In the genomic region with DNA sequence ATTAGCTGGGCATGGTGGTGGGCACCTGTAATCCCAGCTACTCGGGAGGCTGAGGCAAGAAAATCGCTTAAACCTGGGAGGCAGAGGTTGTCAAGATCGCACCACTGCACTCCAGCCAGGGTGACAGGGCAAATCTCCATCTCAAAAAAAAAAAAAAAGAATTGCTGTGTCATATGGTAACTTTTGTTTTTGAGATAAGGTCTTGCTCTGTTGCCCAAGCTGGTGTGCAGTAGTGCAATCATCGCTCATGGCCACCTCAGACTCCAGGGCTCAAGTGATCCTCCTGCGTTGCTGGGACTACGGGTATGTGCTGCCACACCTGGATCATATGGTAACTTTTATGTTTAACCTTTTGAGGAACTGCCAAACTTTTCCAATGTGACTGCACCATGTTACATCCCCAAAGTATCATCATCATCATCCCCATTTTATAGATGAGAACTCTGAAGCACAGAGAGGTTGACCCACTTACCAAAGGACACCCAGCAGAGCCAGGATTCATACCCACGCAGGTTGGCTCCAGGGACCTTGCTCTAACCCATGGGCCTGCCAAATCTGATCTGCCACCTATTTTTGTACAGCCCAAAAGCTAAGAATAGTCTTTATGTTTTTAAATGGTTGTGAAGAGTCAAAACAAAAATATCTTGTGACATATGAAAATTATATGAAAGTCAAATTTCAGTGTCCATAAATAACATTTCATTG, we compare ENCODE assay signal across 1 cellular context.
A peak's percentile ranks its signal among the peaks of the same experiment; 100 is the strongest.
TF ChIP-seq lines count a peak whose summit lies in the region.

No MANE protein-coding gene starts in this region.

TF ChIP-seq in K562, 482 proteins besides CTCF, POLR2A, EP300 and RAD21 (continued from another document and continues in another):
- TF ChIP-seq, protein P1, sequence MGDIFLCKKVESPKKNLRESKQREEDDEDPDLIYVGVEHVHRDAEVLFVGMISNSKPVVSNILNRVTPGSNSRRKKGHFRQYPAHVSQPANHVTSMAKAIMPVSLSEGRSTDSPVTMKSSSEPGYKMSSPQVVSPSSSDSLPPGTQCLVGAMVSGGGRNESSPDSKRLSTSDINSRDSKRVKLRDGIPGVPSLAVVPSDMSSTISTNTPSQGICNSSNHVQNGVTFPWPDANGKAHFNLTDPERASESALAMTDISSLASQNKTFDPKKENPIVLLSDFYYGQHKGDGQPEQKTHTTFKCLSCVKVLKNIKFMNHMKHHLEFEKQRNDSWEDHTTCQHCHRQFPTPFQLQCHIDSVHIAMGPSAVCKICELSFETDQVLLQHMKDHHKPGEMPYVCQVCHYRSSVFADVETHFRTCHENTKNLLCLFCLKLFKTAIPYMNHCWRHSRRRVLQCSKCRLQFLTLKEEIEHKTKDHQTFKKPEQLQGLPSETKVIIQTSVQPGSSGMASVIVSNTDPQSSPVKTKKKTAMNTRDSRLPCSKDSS (IDR thresholded peaks at IDR 0.05; ENCODE audit: low read depth, partially characterized antibody) = no peak
- TF ChIP-seq, protein P2, sequence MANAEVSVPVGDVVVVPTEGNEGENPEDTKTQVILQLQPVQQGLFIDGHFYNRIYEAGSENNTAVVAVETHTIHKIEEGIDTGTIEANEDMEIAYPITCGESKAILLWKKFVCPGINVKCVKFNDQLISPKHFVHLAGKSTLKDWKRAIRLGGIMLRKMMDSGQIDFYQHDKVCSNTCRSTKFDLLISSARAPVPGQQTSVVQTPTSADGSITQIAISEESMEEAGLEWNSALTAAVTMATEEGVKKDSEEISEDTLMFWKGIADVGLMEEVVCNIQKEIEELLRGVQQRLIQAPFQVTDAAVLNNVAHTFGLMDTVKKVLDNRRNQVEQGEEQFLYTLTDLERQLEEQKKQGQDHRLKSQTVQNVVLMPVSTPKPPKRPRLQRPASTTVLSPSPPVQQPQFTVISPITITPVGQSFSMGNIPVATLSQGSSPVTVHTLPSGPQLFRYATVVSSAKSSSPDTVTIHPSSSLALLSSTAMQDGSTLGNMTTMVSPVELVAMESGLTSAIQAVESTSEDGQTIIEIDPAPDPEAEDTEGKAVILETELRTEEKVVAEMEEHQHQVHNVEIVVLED (CRISPR knock-in tag; IDR thresholded peaks at IDR 0.05) = no peak
- TF ChIP-seq, protein P3, sequence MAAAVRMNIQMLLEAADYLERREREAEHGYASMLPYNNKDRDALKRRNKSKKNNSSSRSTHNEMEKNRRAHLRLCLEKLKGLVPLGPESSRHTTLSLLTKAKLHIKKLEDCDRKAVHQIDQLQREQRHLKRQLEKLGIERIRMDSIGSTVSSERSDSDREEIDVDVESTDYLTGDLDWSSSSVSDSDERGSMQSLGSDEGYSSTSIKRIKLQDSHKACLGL (CRISPR knock-in tag; IDR thresholded peaks at IDR 0.05; ENCODE audit: borderline replicate concordance, poor library complexity, severe bottlenecking) = no peak
- TF ChIP-seq ZNF143 (CRISPR knock-in tag; IDR thresholded peaks at IDR 0.05) = no peak
- TF ChIP-seq RBM39 (optimal IDR thresholded peaks at IDR 0.05; ENCODE audit: low read depth, low read length) = no peak
- TF ChIP-seq GABPB2 (CRISPR knock-in tag; conservative IDR thresholded peaks at IDR 0.05) = no peak
- TF ChIP-seq HSF4 (CRISPR knock-in tag; IDR thresholded peaks at IDR 0.05; ENCODE audit: borderline replicate concordance) = no peak
- TF ChIP-seq CTBP1 (IDR thresholded peaks at IDR 0.05; ENCODE audit: borderline replicate concordance) = peak; percentile 63; the same call in 1 of the 2 replicates
- peak; percentile 79 for TF ChIP-seq GATA2 (CRISPR knock-in tag; IDR thresholded peaks at IDR 0.05)
- no peak for TF ChIP-seq GABPB1 (CRISPR knock-in tag; IDR thresholded peaks at IDR 0.05)
- TF ChIP-seq, protein P4, sequence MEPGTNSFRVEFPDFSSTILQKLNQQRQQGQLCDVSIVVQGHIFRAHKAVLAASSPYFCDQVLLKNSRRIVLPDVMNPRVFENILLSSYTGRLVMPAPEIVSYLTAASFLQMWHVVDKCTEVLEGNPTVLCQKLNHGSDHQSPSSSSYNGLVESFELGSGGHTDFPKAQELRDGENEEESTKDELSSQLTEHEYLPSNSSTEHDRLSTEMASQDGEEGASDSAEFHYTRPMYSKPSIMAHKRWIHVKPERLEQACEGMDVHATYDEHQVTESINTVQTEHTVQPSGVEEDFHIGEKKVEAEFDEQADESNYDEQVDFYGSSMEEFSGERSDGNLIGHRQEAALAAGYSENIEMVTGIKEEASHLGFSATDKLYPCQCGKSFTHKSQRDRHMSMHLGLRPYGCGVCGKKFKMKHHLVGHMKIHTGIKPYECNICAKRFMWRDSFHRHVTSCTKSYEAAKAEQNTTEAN (CRISPR knock-in tag; IDR thresholded peaks at IDR 0.05) = peak; percentile 72; the same call in 1 of the 2 replicates
- TF ChIP-seq, protein P5, sequence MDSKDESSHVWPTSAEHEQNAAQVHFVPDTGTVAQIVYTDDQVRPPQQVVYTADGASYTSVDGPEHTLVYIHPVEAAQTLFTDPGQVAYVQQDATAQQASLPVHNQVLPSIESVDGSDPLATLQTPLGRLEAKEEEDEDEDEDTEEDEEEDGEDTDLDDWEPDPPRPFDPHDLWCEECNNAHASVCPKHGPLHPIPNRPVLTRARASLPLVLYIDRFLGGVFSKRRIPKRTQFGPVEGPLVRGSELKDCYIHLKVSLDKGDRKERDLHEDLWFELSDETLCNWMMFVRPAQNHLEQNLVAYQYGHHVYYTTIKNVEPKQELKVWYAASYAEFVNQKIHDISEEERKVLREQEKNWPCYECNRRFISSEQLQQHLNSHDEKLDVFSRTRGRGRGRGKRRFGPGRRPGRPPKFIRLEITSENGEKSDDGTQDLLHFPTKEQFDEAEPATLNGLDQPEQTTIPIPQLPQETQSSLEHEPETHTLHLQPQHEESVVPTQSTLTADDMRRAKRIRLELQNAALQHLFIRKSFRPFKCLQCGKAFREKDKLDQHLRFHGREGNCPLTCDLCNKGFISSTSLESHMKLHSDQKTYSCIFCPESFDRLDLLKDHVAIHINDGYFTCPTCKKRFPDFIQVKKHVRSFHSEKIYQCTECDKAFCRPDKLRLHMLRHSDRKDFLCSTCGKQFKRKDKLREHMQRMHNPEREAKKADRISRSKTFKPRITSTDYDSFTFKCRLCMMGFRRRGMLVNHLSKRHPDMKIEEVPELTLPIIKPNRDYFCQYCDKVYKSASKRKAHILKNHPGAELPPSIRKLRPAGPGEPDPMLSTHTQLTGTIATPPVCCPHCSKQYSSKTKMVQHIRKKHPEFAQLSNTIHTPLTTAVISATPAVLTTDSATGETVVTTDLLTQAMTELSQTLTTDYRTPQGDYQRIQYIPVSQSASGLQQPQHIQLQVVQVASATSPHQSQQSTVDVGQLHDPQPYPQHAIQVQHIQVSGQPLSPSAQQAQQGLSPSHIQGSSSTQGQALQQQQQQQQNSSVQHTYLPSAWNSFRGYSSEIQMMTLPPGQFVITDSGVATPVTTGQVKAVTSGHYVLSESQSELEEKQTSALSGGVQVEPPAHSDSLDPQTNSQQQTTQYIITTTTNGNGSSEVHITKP (IDR thresholded peaks at IDR 0.05; ENCODE audit: partially characterized antibody) = no peak
- TF ChIP-seq NR2F6 (CRISPR knock-in tag; IDR thresholded peaks at IDR 0.05) = no peak
- TF ChIP-seq, protein P6, sequence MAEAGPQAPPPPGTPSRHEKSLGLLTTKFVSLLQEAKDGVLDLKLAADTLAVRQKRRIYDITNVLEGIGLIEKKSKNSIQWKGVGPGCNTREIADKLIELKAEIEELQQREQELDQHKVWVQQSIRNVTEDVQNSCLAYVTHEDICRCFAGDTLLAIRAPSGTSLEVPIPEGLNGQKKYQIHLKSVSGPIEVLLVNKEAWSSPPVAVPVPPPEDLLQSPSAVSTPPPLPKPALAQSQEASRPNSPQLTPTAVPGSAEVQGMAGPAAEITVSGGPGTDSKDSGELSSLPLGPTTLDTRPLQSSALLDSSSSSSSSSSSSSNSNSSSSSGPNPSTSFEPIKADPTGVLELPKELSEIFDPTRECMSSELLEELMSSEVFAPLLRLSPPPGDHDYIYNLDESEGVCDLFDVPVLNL (CRISPR knock-in tag; IDR thresholded peaks at IDR 0.05; ENCODE audit: low read depth) = no peak
- TF ChIP-seq HCFC1 (IDR thresholded peaks at IDR 0.05; ENCODE audit: low read depth, low read length) = no peak
- TF ChIP-seq ZNF316 (IDR thresholded peaks at IDR 0.05) = peak; percentile 99
- TF ChIP-seq ZNF436 (CRISPR knock-in tag; IDR thresholded peaks at IDR 0.05) = no peak
- TF ChIP-seq MYBL2 (IDR thresholded peaks at IDR 0.05; ENCODE audit: low read depth) = no peak
- no peak for TF ChIP-seq MYBL2 (CRISPR knock-in tag; IDR thresholded peaks at IDR 0.05; ENCODE audit: borderline replicate concordance)
- TF ChIP-seq ZNF584 (CRISPR knock-in tag; IDR thresholded peaks at IDR 0.05; ENCODE audit: low read depth) = no peak
- TF ChIP-seq, protein P7, sequence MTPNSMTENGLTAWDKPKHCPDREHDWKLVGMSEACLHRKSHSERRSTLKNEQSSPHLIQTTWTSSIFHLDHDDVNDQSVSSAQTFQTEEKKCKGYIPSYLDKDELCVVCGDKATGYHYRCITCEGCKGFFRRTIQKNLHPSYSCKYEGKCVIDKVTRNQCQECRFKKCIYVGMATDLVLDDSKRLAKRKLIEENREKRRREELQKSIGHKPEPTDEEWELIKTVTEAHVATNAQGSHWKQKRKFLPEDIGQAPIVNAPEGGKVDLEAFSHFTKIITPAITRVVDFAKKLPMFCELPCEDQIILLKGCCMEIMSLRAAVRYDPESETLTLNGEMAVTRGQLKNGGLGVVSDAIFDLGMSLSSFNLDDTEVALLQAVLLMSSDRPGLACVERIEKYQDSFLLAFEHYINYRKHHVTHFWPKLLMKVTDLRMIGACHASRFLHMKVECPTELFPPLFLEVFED (CRISPR knock-in tag; conservative IDR thresholded peaks at IDR 0.05) = no peak
- TF ChIP-seq, protein P8, sequence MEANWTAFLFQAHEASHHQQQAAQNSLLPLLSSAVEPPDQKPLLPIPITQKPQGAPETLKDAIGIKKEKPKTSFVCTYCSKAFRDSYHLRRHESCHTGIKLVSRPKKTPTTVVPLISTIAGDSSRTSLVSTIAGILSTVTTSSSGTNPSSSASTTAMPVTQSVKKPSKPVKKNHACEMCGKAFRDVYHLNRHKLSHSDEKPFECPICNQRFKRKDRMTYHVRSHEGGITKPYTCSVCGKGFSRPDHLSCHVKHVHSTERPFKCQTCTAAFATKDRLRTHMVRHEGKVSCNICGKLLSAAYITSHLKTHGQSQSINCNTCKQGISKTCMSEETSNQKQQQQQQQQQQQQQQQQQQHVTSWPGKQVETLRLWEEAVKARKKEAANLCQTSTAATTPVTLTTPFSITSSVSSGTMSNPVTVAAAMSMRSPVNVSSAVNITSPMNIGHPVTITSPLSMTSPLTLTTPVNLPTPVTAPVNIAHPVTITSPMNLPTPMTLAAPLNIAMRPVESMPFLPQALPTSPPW (CRISPR knock-in tag; IDR thresholded peaks at IDR 0.05) = peak; percentile 41; the same call in 1 of the 2 replicates
- 0 out of 2 replicates have a peak, but pooled peaks have one; percentile 38 for TF ChIP-seq GATAD2A (IDR thresholded peaks at IDR 0.05)
- no peak for TF ChIP-seq RNF2 (IDR thresholded peaks at IDR 0.05)
- TF ChIP-seq, protein P9, sequence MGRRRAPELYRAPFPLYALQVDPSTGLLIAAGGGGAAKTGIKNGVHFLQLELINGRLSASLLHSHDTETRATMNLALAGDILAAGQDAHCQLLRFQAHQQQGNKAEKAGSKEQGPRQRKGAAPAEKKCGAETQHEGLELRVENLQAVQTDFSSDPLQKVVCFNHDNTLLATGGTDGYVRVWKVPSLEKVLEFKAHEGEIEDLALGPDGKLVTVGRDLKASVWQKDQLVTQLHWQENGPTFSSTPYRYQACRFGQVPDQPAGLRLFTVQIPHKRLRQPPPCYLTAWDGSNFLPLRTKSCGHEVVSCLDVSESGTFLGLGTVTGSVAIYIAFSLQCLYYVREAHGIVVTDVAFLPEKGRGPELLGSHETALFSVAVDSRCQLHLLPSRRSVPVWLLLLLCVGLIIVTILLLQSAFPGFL (CRISPR knock-in tag; IDR thresholded peaks at IDR 0.05) = no peak
- TF ChIP-seq JUND (IDR thresholded peaks at IDR 0.05; ENCODE audit: borderline replicate concordance, low read depth, low read length) = peak; percentile 71
- peak; percentile 71; the same call in 2 of the 3 replicates for TF ChIP-seq JUND (tag; IDR thresholded peaks at IDR 0.05; ENCODE audit: borderline replicate concordance, low read depth, low read length)
- TF ChIP-seq, protein P10, sequence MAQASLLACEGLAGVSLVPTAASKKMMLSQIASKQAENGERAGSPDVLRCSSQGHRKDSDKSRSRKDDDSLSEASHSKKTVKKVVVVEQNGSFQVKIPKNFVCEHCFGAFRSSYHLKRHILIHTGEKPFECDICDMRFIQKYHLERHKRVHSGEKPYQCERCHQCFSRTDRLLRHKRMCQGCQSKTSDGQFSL (CRISPR knock-in tag; IDR thresholded peaks at IDR 0.05) = no peak
- TF ChIP-seq, protein P10 (tag; IDR thresholded peaks at IDR 0.05) = no peak
- TF ChIP-seq ZBTB1 (CRISPR knock-in tag; IDR thresholded peaks at IDR 0.05; ENCODE audit: borderline replicate concordance, low read depth) = no peak
- TF ChIP-seq PTBP1 (IDR thresholded peaks at IDR 0.05; ENCODE audit: low read depth, low read length) = 0 out of 2 replicates have a peak, but pooled peaks have one; percentile 53
- no peak for TF ChIP-seq SUPT5H (IDR thresholded peaks at IDR 0.05)
- peak; percentile 92 for TF ChIP-seq MAFK (IDR thresholded peaks at IDR 0.05; ENCODE audit: low read length)
- no peak for TF ChIP-seq OTX1 (CRISPR knock-in tag; IDR thresholded peaks at IDR 0.05)
- peak; percentile 36 for TF ChIP-seq NFIC (IDR thresholded peaks at IDR 0.05)
- TF ChIP-seq, protein P11, sequence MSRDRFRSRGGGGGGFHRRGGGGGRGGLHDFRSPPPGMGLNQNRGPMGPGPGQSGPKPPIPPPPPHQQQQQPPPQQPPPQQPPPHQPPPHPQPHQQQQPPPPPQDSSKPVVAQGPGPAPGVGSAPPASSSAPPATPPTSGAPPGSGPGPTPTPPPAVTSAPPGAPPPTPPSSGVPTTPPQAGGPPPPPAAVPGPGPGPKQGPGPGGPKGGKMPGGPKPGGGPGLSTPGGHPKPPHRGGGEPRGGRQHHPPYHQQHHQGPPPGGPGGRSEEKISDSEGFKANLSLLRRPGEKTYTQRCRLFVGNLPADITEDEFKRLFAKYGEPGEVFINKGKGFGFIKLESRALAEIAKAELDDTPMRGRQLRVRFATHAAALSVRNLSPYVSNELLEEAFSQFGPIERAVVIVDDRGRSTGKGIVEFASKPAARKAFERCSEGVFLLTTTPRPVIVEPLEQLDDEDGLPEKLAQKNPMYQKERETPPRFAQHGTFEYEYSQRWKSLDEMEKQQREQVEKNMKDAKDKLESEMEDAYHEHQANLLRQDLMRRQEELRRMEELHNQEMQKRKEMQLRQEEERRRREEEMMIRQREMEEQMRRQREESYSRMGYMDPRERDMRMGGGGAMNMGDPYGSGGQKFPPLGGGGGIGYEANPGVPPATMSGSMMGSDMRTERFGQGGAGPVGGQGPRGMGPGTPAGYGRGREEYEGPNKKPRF (IDR thresholded peaks at IDR 0.05; ENCODE audit: low read depth, low read length) = no peak
- TF ChIP-seq, protein P12, sequence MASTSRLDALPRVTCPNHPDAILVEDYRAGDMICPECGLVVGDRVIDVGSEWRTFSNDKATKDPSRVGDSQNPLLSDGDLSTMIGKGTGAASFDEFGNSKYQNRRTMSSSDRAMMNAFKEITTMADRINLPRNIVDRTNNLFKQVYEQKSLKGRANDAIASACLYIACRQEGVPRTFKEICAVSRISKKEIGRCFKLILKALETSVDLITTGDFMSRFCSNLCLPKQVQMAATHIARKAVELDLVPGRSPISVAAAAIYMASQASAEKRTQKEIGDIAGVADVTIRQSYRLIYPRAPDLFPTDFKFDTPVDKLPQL (IDR thresholded peaks at IDR 0.05; ENCODE audit: extremely low read depth, insufficient read length) = no peak
- TF ChIP-seq, protein P13, sequence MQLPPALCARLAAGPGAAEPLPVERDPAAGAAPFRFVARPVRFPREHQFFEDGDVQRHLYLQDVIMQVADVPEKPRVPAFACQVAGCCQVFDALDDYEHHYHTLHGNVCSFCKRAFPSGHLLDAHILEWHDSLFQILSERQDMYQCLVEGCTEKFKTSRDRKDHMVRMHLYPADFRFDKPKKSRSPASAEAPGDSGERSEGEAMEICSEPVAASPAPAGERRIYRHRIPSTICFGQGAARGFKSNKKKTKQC (CRISPR knock-in tag; IDR thresholded peaks at IDR 0.05) = no peak
- no peak for TF ChIP-seq ZBTB8A (IDR thresholded peaks at IDR 0.05; ENCODE audit: partially characterized antibody)
